ENCODE assay signal across 23 cellular contexts in the genomic region with DNA sequence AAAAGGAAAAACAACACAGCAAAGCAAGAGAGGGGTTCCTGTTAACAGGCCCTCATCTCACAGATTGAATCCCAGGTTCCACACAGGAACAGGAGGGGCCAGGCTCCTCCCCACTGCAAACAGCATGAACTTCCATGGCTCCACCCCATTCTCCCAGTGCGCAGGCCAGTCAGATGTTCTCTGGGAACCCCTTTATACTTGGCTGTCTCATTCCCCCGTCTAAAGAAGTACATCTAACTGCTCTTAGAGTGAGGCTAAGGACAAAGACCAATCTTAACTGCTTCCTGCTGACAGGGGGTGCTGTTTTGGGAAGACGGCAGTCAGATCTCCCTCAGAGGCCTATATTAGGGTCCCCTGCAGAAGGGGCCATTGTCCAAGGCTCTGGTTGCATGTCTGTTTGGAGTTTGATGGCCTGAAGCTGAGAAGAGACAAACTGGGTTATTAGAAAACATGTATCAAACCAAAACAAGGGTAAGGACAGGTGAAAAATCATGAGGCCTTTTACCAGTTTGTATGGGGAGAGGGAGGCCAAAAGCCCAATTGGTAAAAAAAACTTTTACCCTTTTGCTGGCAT. TPM values are rescaled to one million over a fixed set of nuclear protein-coding genes. Genes with fewer than 3 reads are reported as not detected.
DNase-seq lines count a peak whose midpoint lies in the region; ATAC-seq, FAIRE-seq and TF ChIP-seq lines count a peak whose summit lies in the region.
"Had no signal": no experiment of that assay in that cellular context is flagged by ENCODE, and none has a peak within 500 bp of the region (broad histone marks: within the 10 kb centered on the region; RNA-seq: fewer than 3 reads in every experiment).

No MANE protein-coding gene starts in this region.

- FAIRE-seq in GM12878 (lab: Jason Lieb, UNC), result no peak
- FAIRE-seq: GM12891, RCC 7860 had no signal

- RAD21 ChIA-PET in GM12878 (lab: Charles Lee; ENCODE audit: unreplicated experiment), result interaction anchor here (1.0 to 6.0 kb wide), 2 partner anchors 8 to 80 kb away, joined by 3 to 41 read pairs; a partner anchor contains a TSS

- SMC1A ChIA-PET in GM12878 (lab: Charles Lee; ENCODE audit: uncharacterized antibody, unreplicated experiment), result interaction anchor here (1.0 to 8.7 kb wide), 6 partner anchors 9 to 73 kb away, joined by 3 to 114 read pairs (median 41); a partner anchor contains a TSS

- H3K9me3 Mint-ChIP-seq in H9, result 0 out of 5 replicates have a peak, but pooled peaks cover 0 to 3% of the 10 kb centered on the region in 2 experiments
- H3K9me3 Mint-ChIP-seq: activated T-helper 17 cell treated with anti-CD3 and anti-CD28 coated beads, Interleukin-2, amount 50 U/mL, for 72 hours; CD4-positive, alpha-beta T cell; natural killer cell; T-helper 2 cell treated with Interferon-gamma antibody and Interleukin-4, amounts not matched to agents 5 μg/mL and 100 μg/mL, for 36 hours had no signal

- no peak overlapping the region for H3K56ac ChIP-seq in H9 (ENCODE audit: insufficient read length, low read depth, low read length)

- TF ChIP-seq POLR2A in GM12878 (IDR thresholded peaks at IDR 0.05; ENCODE audit: low read depth, low read length), result no peak

- H3K4me1 ChIP-seq in H9 (ENCODE audit: insufficient read depth, low read length), result 0 out of 2 replicates have a peak, but pooled peaks cover 2% of the 10 kb centered on the region
- H3K4me1 ChIP-seq in GM12878 (ENCODE audit: control insufficient read depth, insufficient read depth, low read length), result no peaks in the 10 kb centered on the region

- no CpG with 5 or more reads among the region's 3 CpGs for WGBS in H9 (ENCODE audit: extremely low coverage, insufficient read length, low lambda C conversion rate)
- WGBS in GM12878 (ENCODE audit: insufficient coverage, insufficient replicate concordance, low lambda C conversion rate, missing lambda C conversion rate), result 81% methylated on average over 3 of the region's 3 CpGs

- intact Hi-C loops in GM12878 (cut with micrococcal nuclease; ENCODE audit: unreplicated experiment), result loop anchor here (5.0 kb wide), 1 partner anchor 211 kb away; no protein-coding TSS in a partner anchor

- H4K20me1 ChIP-seq in H9 (ENCODE audit: control insufficient read depth, insufficient read depth, insufficient read length), result no peaks in the 10 kb centered on the region
- H4K20me1 ChIP-seq in GM12878 (ENCODE audit: control insufficient read depth, insufficient read depth), result no peaks in the 10 kb centered on the region

- CTCF ChIA-PET in AG04450 (lab: Charles Lee), result interaction anchor here (1.7 to 5.2 kb wide), 2 partner anchors 61 to 62 kb away, joined by 6 to 49 read pairs; no protein-coding TSS in a partner anchor
- CTCF ChIA-PET in GM12878 (lab: Yijun Ruan, JAX), result interaction anchor here (0.6 to 11.0 kb wide), 8 partner anchors 10 to 233 kb away, joined by 3 to 212 read pairs (median 6); a partner anchor contains a TSS

- H3K27me3 ChIP-seq in AG04450 (ENCODE audit: control insufficient read depth, insufficient read depth, low read length) (no peaks in the 10 kb centered on the region), H9 (ENCODE audit: insufficient read depth, low read length) (no peaks in the 10 kb centered on the region), GM12878 (replicated peaks in 1 of 2; ENCODE audit: control insufficient read depth in 2 of 2, insufficient read depth in 2 of 2, low read length in 1 of 2) (no peaks in the 10 kb centered on the region)
- H3K27me3 ChIP-seq: left lung had no signal

- peak overlapping the region; percentile 0 to 64 (median 5) for H3K27ac Mint-ChIP-seq in H9
- H3K27ac Mint-ChIP-seq: activated T-helper 17 cell treated with anti-CD3 and anti-CD28 coated beads, Interleukin-2, amount 50 U/mL, for 72 hours; CD4-positive, alpha-beta T cell; natural killer cell; T-helper 2 cell treated with Interferon-gamma antibody and Interleukin-4, amounts not matched to agents 5 μg/mL and 100 μg/mL, for 36 hours had no signal

- no peak overlapping the region for H2AFZ ChIP-seq in H9 (ENCODE audit: low read length)
- no peak overlapping the region for H2AFZ ChIP-seq in GM12878 (ENCODE audit: control insufficient read depth, low read depth, low read length)

- no peak overlapping the region for H4K5ac ChIP-seq in H9 (ENCODE audit: insufficient read length, low read depth, low read length)

- 0 out of 2 replicates have a peak, but pooled peaks have one; percentile 37 for TF ChIP-seq RAD21 in GM12878 (IDR thresholded peaks at IDR 0.05; ENCODE audit: insufficient read depth, low read depth, low read length)

- DNase-seq in AG04450 (ENCODE audit: low read depth, low spot score), result no peak
- DNase-seq in H9, result peak; percentile 64
- no peak for DNase-seq in GM12878 (ENCODE audit: low read depth, low spot score)
- peak; percentile 16 for DNase-seq in mesenteric fat pad (ENCODE audit: low spot score)
- no peak for DNase-seq in NAMALWA (ENCODE audit: low spot score)
- DNase-seq in DMS79 (lab: John Stamatoyannopoulos, UW), result no peak
- no peak for DNase-seq in cortex of kidney (lab: John Stamatoyannopoulos, UW)
- DNase-seq: CD4-positive, alpha-beta T cell; DMS 273 treated with DMSO at 0.1 percent for 48 hours; GF-D8; left lung; midbrain; natural killer cell; NCI-H2081 treated with DMSO at 0.1 percent for 48 hours; NCI-H510A; NK-92 treated with Interleukin-12 subunit alpha and Interleukin-12 subunit beta, amount 100 ng/mL, for 24 hours had no signal

- no TSS peak for BruUV-seq in GM12878 (replicated peaks; lab: Mats Ljungman, UMichigan)

- H3K18ac ChIP-seq in H9 (ENCODE audit: insufficient read length, low read depth, low read length), result no peak overlapping the region

- no peak overlapping the region for H2BK15ac ChIP-seq in H9 (ENCODE audit: low read depth, low read length)

- no peak overlapping the region for H3K23ac ChIP-seq in H9 (ENCODE audit: insufficient read length, low read depth, low read length)

- H2BK120ac ChIP-seq in H9 (ENCODE audit: low read depth, low read length, poor library complexity, severe bottlenecking), result no peak overlapping the region

- peaks cover 9 to 14% of the 10 kb centered on the region in 2 experiments; a peak in 3 of 4 replicates for H3K36me3 ChIP-seq in GM12878 (ENCODE audit: control insufficient read depth in 2 of 2, insufficient read depth in 2 of 2, low read length in 1 of 2)

- peaks cover 34 to 37% of the 10 kb centered on the region in 2 experiments for H3K4me1 Mint-ChIP-seq in H9
- H3K4me1 Mint-ChIP-seq: natural killer cell had no signal

- no peak overlapping the region for H2BK20ac ChIP-seq in H9 (ENCODE audit: low read depth, low read length, poor library complexity, severe bottlenecking)

- H3K27me3 Mint-ChIP-seq in H9 (ENCODE audit: low read depth), result no peaks in the 10 kb centered on the region; the same call in 1 of the 2 replicates
- H3K27me3 Mint-ChIP-seq: activated T-helper 17 cell treated with anti-CD3 and anti-CD28 coated beads, Interleukin-2, amount 50 U/mL, for 72 hours; CD4-positive, alpha-beta T cell had no signal

- H4K8ac ChIP-seq in H9 (replicated peaks; ENCODE audit: insufficient read length, low read depth, low read length), result no peak overlapping the region

- H3K4me2 ChIP-seq in H9 (ENCODE audit: insufficient read depth, insufficient read length, low read length) (no peak overlapping the region), GM12878 (ENCODE audit: control insufficient read depth, insufficient read depth) (no peak overlapping the region)

- no peak overlapping the region for H3K4ac ChIP-seq in H9 (ENCODE audit: low read depth, low read length)

- no peaks in the 10 kb centered on the region for H3K23me2 ChIP-seq in H9 (ENCODE audit: insufficient read length, low read depth, low read length, poor library complexity, severe bottlenecking)

- POLR2A ChIA-PET in AG04450 (lab: Yijun Ruan, JAX), result interaction anchor here (1.1 to 1.7 kb wide), 2 partner anchors 52 kb away, joined by 3 to 10 read pairs; a partner anchor contains a TSS
- POLR2A ChIA-PET in GM12878 (lab: Charles Lee), result interaction anchor here (1.3 kb wide), 1 partner anchor 9 kb away, joined by 3 read pairs; no protein-coding TSS in a partner anchor

- H3K79me2 ChIP-seq in H9 (ENCODE audit: insufficient read depth, low read length), result no peaks in the 10 kb centered on the region
- H3K79me2 ChIP-seq in GM12878 (ENCODE audit: control insufficient read depth, insufficient read depth, low read length), result no peaks in the 10 kb centered on the region

- TF ChIP-seq CTCF in AG04450 (IDR thresholded peaks at IDR 0.05; ENCODE audit: low read depth, low read length) (peak; percentile 25; the same call in 1 of the 2 replicates), H9 (conservative IDR thresholded peaks at IDR 0.05) (no peak), GM12878 (IDR thresholded peaks at IDR 0.05 in 2 of 3, conservative IDR thresholded peaks at IDR 0.05 in 1 of 3; ENCODE audit: control insufficient read depth in 2 of 3, extremely low read depth in 1 of 3, insufficient read depth in 1 of 3, low read depth in 3 of 3, low read length in 3 of 3) (peak; percentile 7 to 31 (median 31); a peak in 4 of 6 replicates)

- H3K27ac ChIP-seq in AG04450 (ENCODE audit: low read depth, low read length) (no peak overlapping the region), H9 (ENCODE audit: insufficient read length, low read depth, low read length) (no peak overlapping the region), GM12878 (ENCODE audit: control insufficient read depth, insufficient read depth) (no peak overlapping the region)
- H3K27ac ChIP-seq: left lung, SK-N-MC, VCaP had no signal

- no peaks in the 10 kb centered on the region for H3K9me3 ChIP-seq in AG04450 (ENCODE audit: control insufficient read depth, insufficient read depth, low read length)
- no peaks in the 10 kb centered on the region for H3K9me3 ChIP-seq in H9 (ENCODE audit: control insufficient read depth, low read depth, low read length)
- no peaks in the 10 kb centered on the region for H3K9me3 ChIP-seq in GM12878 (replicated peaks; ENCODE audit: control insufficient read depth, insufficient read depth, low read length)
- H3K9me3 ChIP-seq: left lung had no signal

- no peak overlapping the region for H3T11ph ChIP-seq in H9 (ENCODE audit: low read length)

- in situ Hi-C loops in GM12878 (cut with MboI), result no loop called here

- peak overlapping the region in 1 of 2 experiments; percentile 36; a peak in 1 of 5 replicates for H3K4me3 Mint-ChIP-seq in H9
- H3K4me3 Mint-ChIP-seq: activated T-helper 17 cell treated with anti-CD3 and anti-CD28 coated beads, Interleukin-2, amount 50 U/mL, for 72 hours; CD4-positive, alpha-beta T cell; natural killer cell; T-helper 2 cell treated with Interferon-gamma antibody and Interleukin-4, amounts not matched to agents 5 μg/mL and 100 μg/mL, for 36 hours had no signal

- H3K9ac ChIP-seq in H9 (ENCODE audit: extremely low read depth, insufficient read length, low read length), result peak overlapping the region; percentile 22
- H3K9ac ChIP-seq in GM12878 (ENCODE audit: control insufficient read depth, insufficient read depth, low read length), result no peak overlapping the region

- no peak overlapping the region for H2AK5ac ChIP-seq in H9 (ENCODE audit: insufficient read length, low read length)

- H2BK5ac ChIP-seq in H9 (ENCODE audit: insufficient read length, low read length), result no peak overlapping the region

- H3K36me3 Mint-ChIP-seq in H9 (ENCODE audit: insufficient read depth in 1 of 3, low read depth in 3 of 3), result peaks cover 9 to 35% (median 18%) of the 10 kb centered on the region in 3 experiments; a peak in 6 of 7 replicates
- H3K36me3 Mint-ChIP-seq: natural killer cell had no signal

- no peak for ATAC-seq in GM12878
- no peak for ATAC-seq in GM21717 (IDR thresholded peaks at IDR 0.05; ENCODE audit: unreplicated experiment)
- ATAC-seq: activated T-helper 17 cell treated with anti-CD3 and anti-CD28 coated beads, Interleukin-2, amount 50 U/mL, for 72 hours; left lung; natural killer cell had no signal

- no peak overlapping the region for H2BK12ac ChIP-seq in H9 (ENCODE audit: insufficient read length, low read depth, low read length)

- no peak overlapping the region for H3K14ac ChIP-seq in H9 (ENCODE audit: insufficient read depth, low read length)

- H4K91ac ChIP-seq in H9 (ENCODE audit: insufficient read length, low read depth, low read length), result no peak overlapping the region

- TF ChIP-seq EP300 in GM12878 (IDR thresholded peaks at IDR 0.05; ENCODE audit: borderline replicate concordance in 1 of 2, control insufficient read depth in 1 of 2, low read depth in 2 of 2, low read length in 2 of 2), result no peak

- no peaks in the 10 kb centered on the region for H3K79me1 ChIP-seq in H9 (ENCODE audit: insufficient read depth, low read depth, low read length, poor library complexity, severe bottlenecking)

- no peak overlapping the region for H3K4me3 ChIP-seq in AG04450 (ENCODE audit: low read depth, low read length)
- no peak overlapping the region for H3K4me3 ChIP-seq in GM12878
- H3K4me3 ChIP-seq: left lung, SK-N-MC had no signal

RNA-seq across cellular contexts. Expression of a gene that starts 10.5 kb away (rescaled TPM):
- polyA plus RNA-seq in AG04450 (2011; rRNA removed) (61.9 and 74.8 TPM in 2 replicates), GM12878 (2011; rRNA removed) (187 and 191 TPM in 2 replicates), GM12878 (2014; fragmentation: Illumina TruSeq; extraction: Trizol) (321 and 355 TPM in 2 replicates), GM12878 (2014; fragmentation: Nextera tagmentation; extraction: Ambion mirVana) (100 to 1,000 TPM; 111 to 175 TPM), GM12878 (2014; rRNA removed) (195 and 220 TPM in 2 replicates), GM12878 (2016; fragmentation: Nextera tagmentation; extraction: Ambion mirVana) (100 to 1,000 TPM; 234 to 238 TPM)
- polyA minus RNA-seq in AG04450 (2011; rRNA and poly(A)+ RNA removed), result 46.2 and 48.5 TPM in 2 replicates
- total RNA-seq in H9 (2021) (484 and 514 TPM in 2 replicates), GM12878 (2014; rRNA removed) (177 and 183 TPM in 2 replicates), GM12878 (2014; rRNA removed; fragmentation: Illumina TruSeq; extraction: Trizol) (276 and 278 TPM in 2 replicates), GM12878 (2021) (180 and 184 TPM in 2 replicates), mesenteric fat pad (57.6 TPM)
- 189 and 195 TPM in 2 replicates for total RNA-seq in GM12878 (2013; cell fraction: nucleolus; rRNA removed)
- 98.4 TPM for polyA plus RNA-seq in GM12878 (2011; ENCODE audit: low read depth)
- polyA plus RNA-seq in GM12878 (2011; cell fraction: cytosol; rRNA removed), result 127 and 155 TPM in 2 replicates
- polyA plus RNA-seq in GM12878 (2011; cell fraction: nucleus; rRNA removed), result 201 and 270 TPM in 2 replicates
- polyA plus RNA-seq in GM12878 (2012), result 117 and 125 TPM in 2 replicates
- 143 and 157 TPM in 2 replicates for polyA minus RNA-seq in GM12878 (2011; rRNA and poly(A)+ RNA removed)
- 77.1 and 87.6 TPM in 2 replicates for polyA minus RNA-seq in GM12878 (2011; cell fraction: cytosol; rRNA and poly(A)+ RNA removed)
- 68.7 and 103 TPM in 2 replicates for polyA minus RNA-seq in GM12878 (2011; cell fraction: nucleus; rRNA and poly(A)+ RNA removed)

RNA-seq across cellular contexts. Expression of a gene that starts 22.7 kb away (rescaled TPM):
- polyA plus RNA-seq in AG04450 (2011; rRNA removed), result 150 and 175 TPM in 2 replicates
- 135 and 153 TPM in 2 replicates for polyA minus RNA-seq in AG04450 (2011; rRNA and poly(A)+ RNA removed)
- total RNA-seq in H9 (2021), result 286 and 311 TPM in 2 replicates
- 82.3 and 85.2 TPM in 2 replicates for total RNA-seq in GM12878 (2013; cell fraction: nucleolus; rRNA removed)
- 208 and 209 TPM in 2 replicates for total RNA-seq in GM12878 (2014; rRNA removed)
- 187 and 189 TPM in 2 replicates for total RNA-seq in GM12878 (2014; rRNA removed; fragmentation: Illumina TruSeq; extraction: Trizol)
- total RNA-seq in GM12878 (2021), result 259 and 260 TPM in 2 replicates
- polyA plus RNA-seq in GM12878 (2011; ENCODE audit: low read depth), result 223 TPM
- polyA plus RNA-seq in GM12878 (2011; rRNA removed), result 243 and 335 TPM in 2 replicates
- polyA plus RNA-seq in GM12878 (2011; cell fraction: cytosol; rRNA removed), result 422 and 450 TPM in 2 replicates
- 238 and 249 TPM in 2 replicates for polyA plus RNA-seq in GM12878 (2011; cell fraction: nucleus; rRNA removed)
- polyA plus RNA-seq in GM12878 (2012), result 188 and 204 TPM in 2 replicates
- 182 and 222 TPM in 2 replicates for polyA plus RNA-seq in GM12878 (2014; fragmentation: Illumina TruSeq; extraction: Trizol)
- polyA plus RNA-seq in GM12878 (2014; fragmentation: Nextera tagmentation; extraction: Ambion mirVana), result 100 to 1,000 TPM; 199 to 200 TPM
- 253 and 265 TPM in 2 replicates for polyA plus RNA-seq in GM12878 (2014; rRNA removed)
- polyA plus RNA-seq in GM12878 (2016; fragmentation: Nextera tagmentation; extraction: Ambion mirVana), result 100 to 1,000 TPM; 309 to 334 TPM
- 265 and 347 TPM in 2 replicates for polyA minus RNA-seq in GM12878 (2011; rRNA and poly(A)+ RNA removed)
- polyA minus RNA-seq in GM12878 (2011; cell fraction: cytosol; rRNA and poly(A)+ RNA removed), result 80.9 and 94.5 TPM in 2 replicates
- 56.6 and 85.1 TPM in 2 replicates for polyA minus RNA-seq in GM12878 (2011; cell fraction: nucleus; rRNA and poly(A)+ RNA removed)
- 132 TPM for total RNA-seq in mesenteric fat pad

RNA-seq across cellular contexts. Expression of a gene that starts 50.5 kb away (rescaled TPM):
- polyA plus RNA-seq in AG04450 (2011; rRNA removed) (0.19 TPM in 2 replicates), GM12878 (2011; rRNA removed) (0.46 and 0.87 TPM in 2 replicates), GM12878 (2014; fragmentation: Illumina TruSeq; extraction: Trizol) (0.24 and 0.40 TPM in 2 replicates), GM12878 (2014; fragmentation: Nextera tagmentation; extraction: Ambion mirVana) (under 1 TPM; 0.15 to 0.32 TPM), GM12878 (2014; rRNA removed) (1.2 and 1.6 TPM in 2 replicates), GM12878 (2016; fragmentation: Nextera tagmentation; extraction: Ambion mirVana) (under 1 TPM; 0.16 to 0.62 TPM)
- 1.5 and 1.7 TPM in 2 replicates for polyA minus RNA-seq in AG04450 (2011; rRNA and poly(A)+ RNA removed)
- total RNA-seq in H9 (2021) (1.0 and 1.9 TPM in 2 replicates), GM12878 (2014; rRNA removed) (1.1 and 1.8 TPM in 2 replicates), GM12878 (2014; rRNA removed; fragmentation: Illumina TruSeq; extraction: Trizol) (0.64 and 0.76 TPM in 2 replicates), GM12878 (2021) (1.7 and 1.9 TPM in 2 replicates), mesenteric fat pad (2.4 TPM)
- total RNA-seq in GM12878 (2013; cell fraction: nucleolus; rRNA removed), result 11.5 and 12.1 TPM in 2 replicates
- polyA plus RNA-seq in GM12878 (2011; ENCODE audit: low read depth), result 0.38 TPM
- polyA plus RNA-seq in GM12878 (2011; cell fraction: cytosol; rRNA removed), result 0.75 and 1.0 TPM in 2 replicates
- polyA plus RNA-seq in GM12878 (2011; cell fraction: nucleus; rRNA removed), result 7.8 and 9.1 TPM in 2 replicates
- polyA plus RNA-seq in GM12878 (2012), result 0.62 and 0.67 TPM in 2 replicates
- 2.0 and 3.1 TPM in 2 replicates for polyA minus RNA-seq in GM12878 (2011; rRNA and poly(A)+ RNA removed)
- not detected in 2 replicates for polyA minus RNA-seq in GM12878 (2011; cell fraction: cytosol; rRNA and poly(A)+ RNA removed)
- 2.9 and 6.4 TPM in 2 replicates for polyA minus RNA-seq in GM12878 (2011; cell fraction: nucleus; rRNA and poly(A)+ RNA removed)

RNA-seq across cellular contexts. Expression of a gene that starts 51.6 kb away (rescaled TPM):
- polyA plus RNA-seq in AG04450 (2011; rRNA removed) (988 and 1,110 TPM in 2 replicates), GM12878 (2011; rRNA removed) (784 and 883 TPM in 2 replicates), GM12878 (2014; fragmentation: Illumina TruSeq; extraction: Trizol) (752 and 883 TPM in 2 replicates), GM12878 (2014; fragmentation: Nextera tagmentation; extraction: Ambion mirVana) (1,000 to 10,000 TPM; 1,264 to 1,775 TPM), GM12878 (2014; rRNA removed) (763 and 801 TPM in 2 replicates), GM12878 (2016; fragmentation: Nextera tagmentation; extraction: Ambion mirVana) (1,000 to 10,000 TPM; 1,223 to 1,315 TPM)
- polyA minus RNA-seq in AG04450 (2011; rRNA and poly(A)+ RNA removed), result 183 and 255 TPM in 2 replicates
- total RNA-seq in H9 (2021) (1,003 and 1,011 TPM in 2 replicates), GM12878 (2014; rRNA removed) (822 and 988 TPM in 2 replicates), GM12878 (2014; rRNA removed; fragmentation: Illumina TruSeq; extraction: Trizol) (779 and 790 TPM in 2 replicates), GM12878 (2021) (630 and 659 TPM in 2 replicates), mesenteric fat pad (495 TPM)
- total RNA-seq in GM12878 (2013; cell fraction: nucleolus; rRNA removed), result 28.3 and 29.3 TPM in 2 replicates
- polyA plus RNA-seq in GM12878 (2011; ENCODE audit: low read depth), result 509 TPM
- 460 and 514 TPM in 2 replicates for polyA plus RNA-seq in GM12878 (2011; cell fraction: cytosol; rRNA removed)
- polyA plus RNA-seq in GM12878 (2011; cell fraction: nucleus; rRNA removed), result 254 and 281 TPM in 2 replicates
- 373 and 379 TPM in 2 replicates for polyA plus RNA-seq in GM12878 (2012)
- polyA minus RNA-seq in GM12878 (2011; rRNA and poly(A)+ RNA removed), result 315 and 352 TPM in 2 replicates
- polyA minus RNA-seq in GM12878 (2011; cell fraction: cytosol; rRNA and poly(A)+ RNA removed), result 102 and 104 TPM in 2 replicates
- polyA minus RNA-seq in GM12878 (2011; cell fraction: nucleus; rRNA and poly(A)+ RNA removed), result 49.7 and 63.3 TPM in 2 replicates

Comparison
In these comparisons a context has a peak if more than half of its experiments do, and no peak if none do; other contexts are left out.
1. DNase-seq: peak in H9 (single experiment) and mesenteric fat pad (single experiment); none in AG04450 (single experiment), GM12878 (single experiment), NAMALWA (single experiment), DMS79 (single experiment) and cortex of kidney (single experiment).